ENCODE assay signal across 29 cellular contexts in genomic region chr12:54040648-54041047, GRCh38. TPM values are rescaled to one million over a fixed set of nuclear protein-coding genes. Genes with fewer than 3 reads are reported as not detected.
"Had no signal": no experiment of that assay in that cellular context is flagged by ENCODE, and none has a peak within 500 bp of the region (broad histone marks: within the 10 kb centered on the region; RNA-seq: fewer than 3 reads in every experiment).

No MANE protein-coding gene starts in this region.

- H3K4me3 Mint-ChIP-seq: activated CD4-positive, alpha-beta memory T cell treated with anti-CD3 and anti-CD28 coated beads for 36 hours; activated CD4-positive, alpha-beta T cell treated with anti-CD3 and anti-CD28 coated beads, Interleukin-2, amount 10 ng/mL, durations not matched to agents 24 days and 14 days; activated naive CD4-positive, alpha-beta T cell treated with anti-CD3 and anti-CD28 coated beads, Interleukin-2, amount 10 ng/mL, durations not matched to agents 7 days and 5 days; activated T-cell treated with anti-CD3 and anti-CD28 coated beads, Interleukin-2, amount 50 U/mL, for 24 hours; central memory CD8-positive, alpha-beta T cell; dendritic cell treated with granulocyte-macrophage colony-stimulating factor and Interleukin-4, amounts not matched to agents 40 ng/mL and 50 ng/mL, for 4 days; natural killer cell treated with Interleukin-12 subunit alpha and Interleukin-12 subunit beta and Interleukin-15 and Interleukin-18, amount 100 ng/mL, for 72 hours; stimulated activated naive CD8-positive, alpha-beta T cell treated with anti-CD3 and anti-CD28 coated beads, Interleukin-15, Interleukin-2, amounts not matched to agents 100 ng/mL and 50 ng/mL, for 24 hours had no signal

- H3K36me3 Mint-ChIP-seq: activated CD4-positive, alpha-beta memory T cell treated with anti-CD3 and anti-CD28 coated beads for 36 hours; natural killer cell treated with Interleukin-12 subunit alpha and Interleukin-12 subunit beta and Interleukin-15 and Interleukin-18, amount 100 ng/mL, for 72 hours had no signal

- H3K4me3 ChIP-seq: left lung, lower lobe of right lung, right lobe of liver, skin epidermis, thoracic aorta, vagina had no signal

- H3K36me3 ChIP-seq: gastrocnemius medialis, left lung, lower lobe of right lung, neutrophil, right lobe of liver, thoracic aorta, vagina had no signal

- H3K9me3 Mint-ChIP-seq: activated CD4-positive, alpha-beta memory T cell treated with anti-CD3 and anti-CD28 coated beads for 36 hours; activated CD4-positive, alpha-beta T cell treated with anti-CD3 and anti-CD28 coated beads, Interleukin-2, amount 10 ng/mL, durations not matched to agents 24 days and 14 days; activated naive CD4-positive, alpha-beta T cell treated with anti-CD3 and anti-CD28 coated beads, Interleukin-2, amount 10 ng/mL, durations not matched to agents 7 days and 5 days; activated T-cell treated with anti-CD3 and anti-CD28 coated beads, Interleukin-2, amount 50 U/mL, for 24 hours; central memory CD8-positive, alpha-beta T cell; dendritic cell treated with granulocyte-macrophage colony-stimulating factor and Interleukin-4, amounts not matched to agents 40 ng/mL and 50 ng/mL, for 4 days; natural killer cell treated with Interleukin-12 subunit alpha and Interleukin-12 subunit beta and Interleukin-15 and Interleukin-18, amount 100 ng/mL, for 72 hours; stimulated activated naive CD8-positive, alpha-beta T cell treated with anti-CD3 and anti-CD28 coated beads, Interleukin-15, Interleukin-2, amounts not matched to agents 100 ng/mL and 50 ng/mL, for 24 hours had no signal

- H3K4me1 ChIP-seq: left lung, lower lobe of right lung, right lobe of liver, vagina had no signal

- DNase-seq: activated CD4-positive, alpha-beta memory T cell treated with anti-CD3 and anti-CD28 coated beads for 36 hours; activated CD4-positive, alpha-beta T cell treated with anti-CD3 and anti-CD28 coated beads, Interleukin-2, amount 10 ng/mL, durations not matched to agents 24 days and 14 days; activated CD8-positive, alpha-beta memory T cell treated with anti-CD3 and anti-CD28 coated beads, Interleukin-2, amount 50 U/mL, for 48 hours; activated gamma-delta T cell; activated naive CD4-positive, alpha-beta T cell treated with anti-CD3 and anti-CD28 coated beads, Interleukin-2, amount 10 ng/mL, durations not matched to agents 7 days and 5 days; activated T-cell treated with anti-CD3 and anti-CD28 coated beads, Interleukin-2, amount 50 U/mL, for 24 hours; glutamatergic neuron; left lung; lower lobe of right lung; mesenchymal stem cell; right lobe of liver; stimulated activated CD4-positive, alpha-beta T cell treated with anti-CD3 and anti-CD28 coated beads, Interleukin-12 subunit alpha, Interleukin-12 subunit beta, amount 100 ng/mL, for 4 hours; stimulated activated CD4-positive, alpha-beta T cell treated with anti-CD3 and anti-CD28 coated beads, Interleukin-4, amount 100 ng/mL, for 1 hour had no signal

- H3K27ac Mint-ChIP-seq: activated CD4-positive, alpha-beta memory T cell treated with anti-CD3 and anti-CD28 coated beads for 36 hours; activated CD4-positive, alpha-beta T cell treated with anti-CD3 and anti-CD28 coated beads, Interleukin-2, amount 10 ng/mL, durations not matched to agents 24 days and 14 days; activated naive CD4-positive, alpha-beta T cell treated with anti-CD3 and anti-CD28 coated beads, Interleukin-2, amount 10 ng/mL, durations not matched to agents 7 days and 5 days; activated T-cell treated with anti-CD3 and anti-CD28 coated beads, Interleukin-2, amount 50 U/mL, for 24 hours; dendritic cell treated with granulocyte-macrophage colony-stimulating factor and Interleukin-4, amounts not matched to agents 40 ng/mL and 50 ng/mL, for 4 days; natural killer cell treated with Interleukin-12 subunit alpha and Interleukin-12 subunit beta and Interleukin-15 and Interleukin-18, amount 100 ng/mL, for 72 hours; stimulated activated naive CD8-positive, alpha-beta T cell treated with anti-CD3 and anti-CD28 coated beads, Interleukin-15, Interleukin-2, amounts not matched to agents 100 ng/mL and 50 ng/mL, for 24 hours had no signal

- H3K27ac ChIP-seq: epithelial cell of prostate, left lung, lower lobe of right lung, neutrophil, right lobe of liver, thoracic aorta, vagina, VCaP had no signal

- H3K27me3 ChIP-seq: gastrocnemius medialis, vagina had no signal

- ATAC-seq: activated CD4-positive, CD25-positive, alpha-beta regulatory T cell treated with anti-CD3 and anti-CD28 coated beads, Interleukin-2, amount 50 U/mL, for 24 hours; left lung; lower lobe of right lung; natural killer cell treated with Interleukin-12 subunit alpha and Interleukin-12 subunit beta and Interleukin-15 and Interleukin-18, amount 100 ng/mL, for 72 hours; right lobe of liver had no signal

- H3K9me3 ChIP-seq: gastrocnemius medialis, left lung, lower lobe of right lung, neutrophil, right lobe of liver, thoracic aorta, vagina had no signal

RNA-seq across cellular contexts. Expression of gene HOXC5, which starts 7.8 kb away (rescaled TPM):
- total RNA-seq: activated CD4-positive, alpha-beta memory T cell treated with anti-CD3 and anti-CD28 coated beads for 36 hours; activated CD4-positive, alpha-beta T cell treated with anti-CD3 and anti-CD28 coated beads, Interleukin-2, amount 10 ng/mL, durations not matched to agents 24 days and 14 days; bronchial epithelial cell; lower lobe of right lung; mononuclear cell; natural killer cell treated with Interleukin-12 subunit alpha and Interleukin-12 subunit beta and Interleukin-15 and Interleukin-18, amount 100 ng/mL, for 72 hours; osteocyte; right lobe of liver; T-helper 1 cell treated with Interleukin-12 subunit alpha and Interleukin-12 subunit beta and Interleukin-4 antibody, amounts not matched to agents 30 ng/mL and 1 ng/mL, for 36 hours; vagina had no signal

RNA-seq across cellular contexts. Expression of gene HOXC6, which starts 12.4 kb away (rescaled TPM):
- total RNA-seq: activated CD4-positive, alpha-beta memory T cell treated with anti-CD3 and anti-CD28 coated beads for 36 hours; activated CD4-positive, alpha-beta T cell treated with anti-CD3 and anti-CD28 coated beads, Interleukin-2, amount 10 ng/mL, durations not matched to agents 24 days and 14 days; bronchial epithelial cell; mononuclear cell; natural killer cell treated with Interleukin-12 subunit alpha and Interleukin-12 subunit beta and Interleukin-15 and Interleukin-18, amount 100 ng/mL, for 72 hours; osteocyte; right lobe of liver; T-helper 1 cell treated with Interleukin-12 subunit alpha and Interleukin-12 subunit beta and Interleukin-4 antibody, amounts not matched to agents 30 ng/mL and 1 ng/mL, for 36 hours; thoracic aorta; vagina had no signal

RNA-seq across cellular contexts. Expression of gene HOXC4, which starts 13.0 kb away (rescaled TPM):
- total RNA-seq: activated CD4-positive, alpha-beta T cell treated with anti-CD3 and anti-CD28 coated beads, Interleukin-2, amount 10 ng/mL, durations not matched to agents 24 days and 14 days; bronchial epithelial cell; osteocyte had no signal

RNA-seq across cellular contexts. Expression of gene HOXC8, which starts 31.9 kb away (rescaled TPM):
- total RNA-seq: activated CD4-positive, alpha-beta memory T cell treated with anti-CD3 and anti-CD28 coated beads for 36 hours; activated CD4-positive, alpha-beta T cell treated with anti-CD3 and anti-CD28 coated beads, Interleukin-2, amount 10 ng/mL, durations not matched to agents 24 days and 14 days; bronchial epithelial cell; lower lobe of right lung; mononuclear cell; natural killer cell treated with Interleukin-12 subunit alpha and Interleukin-12 subunit beta and Interleukin-15 and Interleukin-18, amount 100 ng/mL, for 72 hours; osteocyte; right lobe of liver; T-helper 1 cell treated with Interleukin-12 subunit alpha and Interleukin-12 subunit beta and Interleukin-4 antibody, amounts not matched to agents 30 ng/mL and 1 ng/mL, for 36 hours; thoracic aorta; vagina had no signal

RNA-seq across cellular contexts. Expression of gene HOXC9, which starts 40.7 kb away (rescaled TPM):
- total RNA-seq: activated CD4-positive, alpha-beta memory T cell treated with anti-CD3 and anti-CD28 coated beads for 36 hours; activated CD4-positive, alpha-beta T cell treated with anti-CD3 and anti-CD28 coated beads, Interleukin-2, amount 10 ng/mL, durations not matched to agents 24 days and 14 days; bronchial epithelial cell; lower lobe of right lung; mononuclear cell; natural killer cell treated with Interleukin-12 subunit alpha and Interleukin-12 subunit beta and Interleukin-15 and Interleukin-18, amount 100 ng/mL, for 72 hours; osteocyte; right lobe of liver; T-helper 1 cell treated with Interleukin-12 subunit alpha and Interleukin-12 subunit beta and Interleukin-4 antibody, amounts not matched to agents 30 ng/mL and 1 ng/mL, for 36 hours; thoracic aorta; vagina had no signal
